ENCODE assay signal across 23 cellular contexts in the genomic region with DNA sequence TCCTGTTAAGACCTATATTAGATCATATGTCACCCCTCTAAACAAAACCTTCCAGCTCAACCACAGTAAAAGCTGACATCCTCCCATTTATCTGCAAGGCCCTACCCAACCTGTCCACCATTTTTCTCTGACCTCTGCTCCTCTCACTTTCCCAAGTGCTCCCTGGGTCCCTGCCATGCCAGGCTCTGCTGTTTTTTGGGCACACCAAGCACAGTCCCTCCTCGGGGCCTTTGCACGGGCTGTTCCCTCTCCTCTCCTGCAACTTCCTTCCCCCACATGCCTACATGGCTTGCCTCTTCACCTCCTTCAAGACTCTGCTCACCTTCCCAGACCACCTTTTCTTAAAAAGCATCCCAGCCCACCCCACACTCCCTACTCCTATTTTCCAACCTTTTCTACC.
"Had no signal": no experiment of that assay in that cellular context is flagged by ENCODE, and none has a peak within 500 bp of the region (broad histone marks: within the 10 kb centered on the region; RNA-seq: fewer than 3 reads in every experiment).

No MANE protein-coding gene starts in this region.

- H3K27ac Mint-ChIP-seq: dendritic cell treated with granulocyte-macrophage colony-stimulating factor and Interleukin-4, amounts not matched to agents 40 ng/mL and 50 ng/mL, for 4 days; effector memory CD8-positive, alpha-beta T cell; endodermal cell had no signal

- H3K27ac ChIP-seq: colonic mucosa, coronary artery, dorsolateral prefrontal cortex, epithelial cell of prostate, esophagus muscularis mucosa, esophagus squamous epithelium, foreskin keratinocyte, gastrocnemius medialis, gastroesophageal sphincter, heart left ventricle, heart right ventricle had no signal

- H3K4me3 ChIP-seq: colonic mucosa, coronary artery, dorsolateral prefrontal cortex, esophagus muscularis mucosa, esophagus squamous epithelium, gastrocnemius medialis, gastroesophageal sphincter, heart left ventricle, heart right ventricle had no signal

- ATAC-seq: effector memory CD8-positive, alpha-beta T cell; esophagus mucosa; foreskin keratinocyte; gastrocnemius medialis; gastroesophageal sphincter; heart left ventricle; heart right ventricle had no signal

- H3K36me3 ChIP-seq: colonic mucosa, esophagus squamous epithelium, gastrocnemius medialis, heart left ventricle, heart right ventricle had no signal

- H3K9me3 ChIP-seq: colonic mucosa, esophagus muscularis mucosa, esophagus squamous epithelium, gastrocnemius medialis, gastroesophageal sphincter had no signal

- H3K4me1 Mint-ChIP-seq: endodermal cell had no signal

- H3K4me1 ChIP-seq: foreskin keratinocyte had no signal

- DNase-seq: colonic mucosa; cortex of kidney; dermis blood vessel endothelial cell; effector CD4-positive, alpha-beta T cell; effector CD8-positive, alpha-beta T cell; effector memory CD4-positive, alpha-beta T cell; effector memory CD8-positive, alpha-beta T cell; endodermal cell; erythroblast; esophagus squamous epithelium; foreskin fibroblast; foreskin keratinocyte; foreskin melanocyte; gastrocnemius medialis; heart right ventricle had no signal

- H3K9me3 Mint-ChIP-seq: dendritic cell treated with granulocyte-macrophage colony-stimulating factor and Interleukin-4, amounts not matched to agents 40 ng/mL and 50 ng/mL, for 4 days; effector memory CD8-positive, alpha-beta T cell; endodermal cell had no signal

- H3K4me3 Mint-ChIP-seq: dendritic cell treated with granulocyte-macrophage colony-stimulating factor and Interleukin-4, amounts not matched to agents 40 ng/mL and 50 ng/mL, for 4 days; effector memory CD8-positive, alpha-beta T cell; endodermal cell had no signal
